In the genomic region with DNA sequence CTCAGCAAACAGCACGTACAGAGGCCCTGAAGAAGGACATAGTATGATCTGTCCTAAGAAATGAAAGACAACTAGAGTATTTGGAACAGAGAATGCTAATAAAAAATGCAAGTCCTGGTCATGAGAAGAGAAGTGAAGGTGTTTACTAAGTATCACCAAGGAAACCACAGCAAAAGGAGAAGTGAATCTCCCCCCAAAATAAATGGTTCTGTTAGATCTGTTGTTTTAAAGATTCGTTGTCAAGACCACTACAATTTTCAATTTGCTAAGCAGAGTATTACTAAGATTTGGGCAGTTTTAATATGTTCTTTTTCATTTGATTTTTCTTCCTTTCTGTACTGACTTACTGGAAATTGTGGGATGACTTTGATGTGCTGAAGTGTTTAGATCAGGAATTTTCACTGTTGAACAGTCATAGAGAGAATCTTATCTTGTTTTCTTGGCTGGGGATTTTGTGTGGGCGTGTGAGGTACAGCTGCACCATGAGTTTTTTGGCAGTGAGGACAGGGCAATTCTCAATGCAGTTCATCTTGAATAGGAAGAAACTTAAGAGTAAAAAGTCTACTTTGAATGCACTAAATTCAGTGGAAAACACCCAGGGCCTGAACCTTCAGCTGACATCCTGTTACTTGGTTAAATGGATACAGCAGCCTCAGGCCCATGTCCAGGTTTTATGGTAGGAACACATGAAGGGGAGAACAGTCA, we compare ENCODE assay signal across 8 cellular contexts.
DNase-seq lines count a peak whose midpoint lies in the region; ATAC-seq lines count a peak whose summit lies in the region.

No MANE protein-coding gene starts in this region.

- peaks cover 20% of the 10 kb centered on the region; the same call in 1 of the 2 replicates for H3F3A ChIP-seq in GM23248 (ENCODE audit: insufficient read depth)

- no peaks in the 10 kb centered on the region for H3K27me3 ChIP-seq in GM23248 (replicated peaks; ENCODE audit: insufficient read depth)
- no peaks in the 10 kb centered on the region for H3K27me3 ChIP-seq in rectal smooth muscle tissue (ENCODE audit: control insufficient read depth, insufficient read depth, low read length)

- H3K9me2 ChIP-seq in GM23248 (ENCODE audit: insufficient read depth), result no peaks in the 10 kb centered on the region

- H3K36me3 Mint-ChIP-seq in activated CD4-positive, alpha-beta T cell treated with anti-CD3 and anti-CD28 coated beads for 36 hours (ENCODE audit: low read depth), result peaks cover 12% of the 10 kb centered on the region

- H3K79me2 ChIP-seq in GM23248 (ENCODE audit: insufficient read depth), result no peaks in the 10 kb centered on the region

- peaks cover 6% of the 10 kb centered on the region for H3K9me3 ChIP-seq in GM23248 (ENCODE audit: low read depth)

- H2AFZ ChIP-seq in GM23248, result no peak overlapping the region

- no peaks in the 10 kb centered on the region for H3K27me3 Mint-ChIP-seq in activated CD4-positive, alpha-beta T cell treated with anti-CD3 and anti-CD28 coated beads for 36 hours

- peak overlapping the region; percentile 15 for H3K4me2 ChIP-seq in GM23248 (ENCODE audit: unreplicated experiment)

- H3K36me3 ChIP-seq in GM23248 (ENCODE audit: low read depth) (peaks cover 3% of the 10 kb centered on the region; the same call in 1 of the 2 replicates), rectal smooth muscle tissue (ENCODE audit: control insufficient read depth, insufficient read depth, low read length) (no peaks in the 10 kb centered on the region)

- no peaks in the 10 kb centered on the region for H4K20me1 ChIP-seq in GM23248 (ENCODE audit: insufficient read depth)

- in situ Hi-C loops in GM23248 (cut with MboI), result no loop called here

- peak; percentile 59 for ATAC-seq in activated CD4-positive, alpha-beta T cell treated with anti-CD3 and anti-CD28 coated beads for 36 hours

- POLR2A ChIA-PET in activated CD4-positive, alpha-beta T cell treated with anti-CD3 and anti-CD28 coated beads for 36 hours (lab: Charles Lee), result interaction anchor here (1.5 to 1.6 kb wide), 2 partner anchors 107 to 132 kb away, joined by 3 read pairs; a partner anchor contains a TSS

- H3K4me1 ChIP-seq in GM23248 (ENCODE audit: insufficient read depth), result peaks cover 13% of the 10 kb centered on the region
- H3K4me1 ChIP-seq in rectal smooth muscle tissue (ENCODE audit: control insufficient read depth, insufficient read depth, low read length), result peaks cover 11% of the 10 kb centered on the region

- H3K27ac ChIP-seq in GM23248, result no peak overlapping the region
- peak overlapping the region; percentile 41 for H3K27ac ChIP-seq in cingulate gyrus (ENCODE audit: low read depth, low read length)
- H3K27ac ChIP-seq in rectal smooth muscle tissue (ENCODE audit: low read depth, low read length), result peak overlapping the region; percentile 31

- DNase-seq in activated CD4-positive, alpha-beta T cell treated with anti-CD3 and anti-CD28 coated beads for 36 hours, result peak; percentile 53
- DNase-seq in activated CD4-positive, alpha-beta T cell treated with anti-CD3 and anti-CD28 coated beads, Interleukin-2, amount 50 U/mL, for 4 hours, result no peak
- DNase-seq in GM23248 (peak; percentile 66), MV-4-11 (lab: John Stamatoyannopoulos, UW) (peak; percentile 82), A172 (ENCODE audit: low spot score) (no peak), kidney tubule cell (ENCODE audit: low spot score) (no peak)

- no peak overlapping the region for H3K4me3 Mint-ChIP-seq in activated CD4-positive, alpha-beta T cell treated with anti-CD3 and anti-CD28 coated beads for 36 hours

- H3K9ac ChIP-seq in GM23248 (no peak overlapping the region), rectal smooth muscle tissue (ENCODE audit: low read length) (no peak overlapping the region)

- H3K9me3 Mint-ChIP-seq in activated CD4-positive, alpha-beta T cell treated with anti-CD3 and anti-CD28 coated beads for 36 hours (ENCODE audit: low read depth), result peaks cover 9% of the 10 kb centered on the region

- peaks cover 23% of the 10 kb centered on the region for H3K4me1 Mint-ChIP-seq in activated CD4-positive, alpha-beta T cell treated with anti-CD3 and anti-CD28 coated beads for 36 hours

- H3K4me3 ChIP-seq in GM23248 (no peak overlapping the region; the same call in 1 of the 2 replicates), rectal smooth muscle tissue (ENCODE audit: low read length) (no peak overlapping the region)

- 56 to 57% methylated on average over 3 of the region's 3 CpGs for WGBS in GM23248 (ENCODE audit: low coverage in 1 of 2, low lambda C conversion rate in 2 of 2, missing lambda C conversion rate in 2 of 2), 2 experiments

- CTCF ChIA-PET in activated CD4-positive, alpha-beta T cell treated with anti-CD3 and anti-CD28 coated beads for 36 hours (lab: Charles Lee), result interaction anchor here (0.9 to 5.3 kb wide), 4 partner anchors 11 to 145 kb away, joined by 3 to 41 read pairs (median 6); no protein-coding TSS in a partner anchor

- intact Hi-C loops in activated CD4-positive, alpha-beta T cell treated with anti-CD3 and anti-CD28 coated beads for 36 hours (cut with DNase I, micrococcal nuclease), result loop anchor here (2.0 to 10.0 kb wide), 4 partner anchors 34 to 1758 kb away; a partner anchor contains a TSS

- H3K27ac Mint-ChIP-seq in activated CD4-positive, alpha-beta T cell treated with anti-CD3 and anti-CD28 coated beads for 36 hours, result no peak overlapping the region

Comparison
In these comparisons a context has a peak if more than half of its experiments do, and no peak if none do; other contexts are left out.
1. DNase-seq: peak in activated CD4-positive, alpha-beta T cell treated with anti-CD3 and anti-CD28 coated beads for 36 hours (single experiment), GM23248 (single experiment) and MV-4-11 (single experiment); none in activated CD4-positive, alpha-beta T cell treated with anti-CD3 and anti-CD28 coated beads, Interleukin-2, amount 50 U/mL, for 4 hours (0 of 2), A172 (single experiment) and kidney tubule cell (single experiment).